Comparison of ENCODE assay signal across 12 cellular contexts in the genomic region with DNA sequence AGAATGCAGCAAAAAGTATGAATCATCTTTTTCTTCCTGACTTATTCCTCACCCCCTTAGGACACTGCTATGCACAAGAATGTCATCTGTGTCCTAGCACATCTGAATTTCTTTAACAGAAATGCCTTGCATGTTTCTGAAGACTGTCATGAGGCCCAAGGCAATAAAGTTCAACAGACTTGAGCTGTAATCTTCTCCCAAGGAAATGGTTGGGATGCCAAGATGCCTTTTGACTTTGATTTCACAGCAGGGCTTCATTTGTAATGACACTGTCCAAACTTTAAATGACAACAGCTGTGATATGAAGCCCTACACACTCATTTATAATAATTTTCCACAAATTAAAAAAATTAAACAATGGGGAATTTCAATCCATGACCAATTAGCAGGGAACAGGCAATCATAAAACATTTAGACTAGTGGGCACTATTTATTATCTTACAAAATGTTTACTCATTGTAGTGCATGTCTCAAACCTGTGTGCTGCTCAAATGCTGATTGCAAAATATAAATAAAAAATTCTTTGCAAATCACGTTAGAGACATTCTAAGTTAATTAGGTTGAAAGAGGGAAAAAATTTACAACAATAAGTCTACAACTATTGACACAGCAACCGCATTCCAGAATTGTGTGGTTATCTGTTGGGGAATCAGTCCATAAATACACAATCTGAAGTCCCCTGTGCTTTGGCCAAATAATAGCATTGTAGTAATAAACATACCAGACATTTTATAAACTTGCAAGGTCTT.
DNase-seq lines count a peak whose midpoint lies in the region; ATAC-seq, FAIRE-seq and TF ChIP-seq lines count a peak whose summit lies in the region.
"Had no signal": no experiment of that assay in that cellular context is flagged by ENCODE, and none has a peak within 500 bp of the region (broad histone marks: within the 10 kb centered on the region; RNA-seq: fewer than 3 reads in every experiment).

No MANE protein-coding gene starts in this region.

- no peak overlapping the region for H3K4me3 ChIP-seq in tibial nerve

- no peaks in the 10 kb centered on the region for H3K9me3 ChIP-seq in tibial nerve
- H3K9me3 ChIP-seq: BE2C had no signal

- peaks cover 0 to 17% (median 0%) of the 10 kb centered on the region in 4 donors for H3K4me1 ChIP-seq in tibial nerve
- H3K4me1 ChIP-seq: BE2C had no signal

- H3K4me3 Mint-ChIP-seq in T-helper 2 cell treated with Interferon-gamma antibody and Interleukin-4, amounts not matched to agents 5 μg/mL and 100 μg/mL, for 36 hours: no peak overlapping the region

- H3K9me3 Mint-ChIP-seq in T-helper 2 cell treated with Interferon-gamma antibody and Interleukin-4, amounts not matched to agents 5 μg/mL and 100 μg/mL, for 36 hours: no peaks in the 10 kb centered on the region

- in situ Hi-C loops in T47D (cut with HindIII; ENCODE audit: low pct_unique_long_range_greater_than_20kb, low sequenced_read_pairs): no loop called here

- no peak for TF ChIP-seq EP300 in tibial nerve (IDR thresholded peaks at IDR 0.05)

- no peaks in the 10 kb centered on the region for H3K27me3 Mint-ChIP-seq in T-helper 2 cell treated with Interferon-gamma antibody and Interleukin-4, amounts not matched to agents 5 μg/mL and 100 μg/mL, for 36 hours (ENCODE audit: low read depth)

- FAIRE-seq in A204.1 (lab: Jason Lieb, UNC) (peak; percentile 85), HTR-8/SVneo (lab: Jason Lieb, UNC) (peak; percentile 81)
- FAIRE-seq: small intestine had no signal

- peak overlapping the region in 2 of 4 donors; percentile 18 to 44 for H3K27ac ChIP-seq in tibial nerve

- H3K27ac Mint-ChIP-seq in T-helper 2 cell treated with Interferon-gamma antibody and Interleukin-4, amounts not matched to agents 5 μg/mL and 100 μg/mL, for 36 hours: no peak overlapping the region

- no peak for TF ChIP-seq POLR2A in tibial nerve (IDR thresholded peaks at IDR 0.05)

- H3K36me3 ChIP-seq in tibial nerve: no peaks in the 10 kb centered on the region
- H3K36me3 ChIP-seq: BE2C had no signal

- no peak for TF ChIP-seq CTCF in tibial nerve (IDR thresholded peaks at IDR 0.05)

- H3K4me1 Mint-ChIP-seq in T-helper 2 cell treated with Interferon-gamma antibody and Interleukin-4, amounts not matched to agents 5 μg/mL and 100 μg/mL, for 36 hours (ENCODE audit: low read depth): no peaks in the 10 kb centered on the region

- WGBS in tibial nerve, 2 donors: 32 to 34% methylated on average over 2 of the region's 2 CpGs

- no peaks in the 10 kb centered on the region for H3K36me3 Mint-ChIP-seq in T-helper 2 cell treated with Interferon-gamma antibody and Interleukin-4, amounts not matched to agents 5 μg/mL and 100 μg/mL, for 36 hours (ENCODE audit: low read depth)

- no peak for ATAC-seq in HG02870 (IDR thresholded peaks at IDR 0.05; ENCODE audit: unreplicated experiment)

- H3K27me3 ChIP-seq in tibial nerve: no peaks in the 10 kb centered on the region
- H3K27me3 ChIP-seq: BE2C had no signal

- peak; percentile 87 for DNase-seq in HTR-8/SVneo (ENCODE audit: insufficient read length, low spot score)
- peak; percentile 1 to 92 for DNase-seq in T47D (ENCODE audit: low read depth in 1 of 2, low spot score in 1 of 2)
- DNase-seq in islet precursor cell: peak; percentile 85
- DNase-seq in NCI-H526 treated with DMSO at 0.1 percent for 48 hours (lab: John Stamatoyannopoulos, UW): no peak
- DNase-seq in T-helper 2 cell treated with Interferon-gamma antibody and Interleukin-4, amounts not matched to agents 5 μg/mL and 100 μg/mL, for 36 hours (ENCODE audit: low spot score): no peak
- no peak for DNase-seq in tibial nerve (ENCODE audit: low spot score in 2 of 2)
- DNase-seq: BE2C, erythroblast, NCI-H510A treated with DMSO at 0.1 percent for 48 hours, small intestine had no signal

Comparison
In these comparisons a context has a peak if more than half of its experiments do, and no peak if none do; other contexts are left out.
1. DNase-seq: peak in HTR-8/SVneo (single experiment), T47D (2 of 2) and islet precursor cell (single experiment); none in NCI-H526 treated with DMSO at 0.1 percent for 48 hours (single experiment), T-helper 2 cell treated with Interferon-gamma antibody and Interleukin-4, amounts not matched to agents 5 μg/mL and 100 μg/mL, for 36 hours (single experiment) and tibial nerve (0 of 2).